Comparison of ENCODE assay signal across 8 cellular contexts in genomic region chr3:176939022-176939817, GRCh38.
DNase-seq lines count a peak whose midpoint lies in the region; ATAC-seq and TF ChIP-seq lines count a peak whose summit lies in the region.

No MANE protein-coding gene starts in this region.

- peaks cover 0 to 5% (median 0%) of the 10 kb centered on the region in 4 donors for H3K4me1 ChIP-seq in upper lobe of left lung

- no peaks in the 10 kb centered on the region for H3K36me3 Mint-ChIP-seq in memory B cell

- H3K4me1 Mint-ChIP-seq in memory B cell: no peaks in the 10 kb centered on the region

- ATAC-seq in GM18907 (IDR thresholded peaks at IDR 0.05; ENCODE audit: unreplicated experiment) (peak; percentile 94), HG03060 (IDR thresholded peaks at IDR 0.05; ENCODE audit: low read depth, unreplicated experiment) (peak; percentile 88), memory B cell (ENCODE audit: low read depth) (peak; percentile 71), upper lobe of left lung (ENCODE audit: low FRiP score in 2 of 2) (peak; percentile 75 to 86)

- DNase-seq in COLO668 (lab: John Stamatoyannopoulos, UW; ENCODE audit: unreplicated experiment) (peak; percentile 33), NCI-H2081 (lab: John Stamatoyannopoulos, UW) (peak; percentile 86 to 95), T1000 (lab: John Stamatoyannopoulos, UW) (peak; percentile 14), memory B cell (ENCODE audit: low spot score in 2 of 2) (peak; percentile 16 to 17), upper lobe of left lung (peak in 1 of 2 donors; percentile 37)
- DNase-seq in effector CD4-positive, alpha-beta T cell: peak; percentile 18

- H3K36me3 ChIP-seq in upper lobe of left lung: no peaks in the 10 kb centered on the region

- 29 to 30% methylated on average over 10 of the region's 10 CpGs for WGBS in upper lobe of left lung, 2 donors

- H3K27ac Mint-ChIP-seq in memory B cell: no peak overlapping the region

- TF ChIP-seq POLR2A in upper lobe of left lung (IDR thresholded peaks at IDR 0.05): no peak

- peak; percentile 41 to 78 (median 68) for TF ChIP-seq CTCF in upper lobe of left lung (IDR thresholded peaks at IDR 0.05)

- H3K27me3 Mint-ChIP-seq in memory B cell: peaks cover 13% of the 10 kb centered on the region

- H3K27ac ChIP-seq in upper lobe of left lung: no peak overlapping the region

- H3K4me3 Mint-ChIP-seq in memory B cell: no peak overlapping the region

- H3K9me3 ChIP-seq in upper lobe of left lung: no peaks in the 10 kb centered on the region

- no peaks in the 10 kb centered on the region for H3K9me3 Mint-ChIP-seq in memory B cell

- TF ChIP-seq EP300 in upper lobe of left lung (IDR thresholded peaks at IDR 0.05): no peak

- no peaks in the 10 kb centered on the region for H3K27me3 ChIP-seq in upper lobe of left lung

- H3K4me3 ChIP-seq in upper lobe of left lung: no peak overlapping the region
